18 cellular contexts compared by ENCODE assay signal in genomic region chr10:104040862-104041789, GRCh38. TPM values are rescaled to one million over a fixed set of nuclear protein-coding genes. Genes with fewer than 3 reads are reported as not detected.
"Had no signal": no experiment of that assay in that cellular context is flagged by ENCODE, and none has a peak within 500 bp of the region (broad histone marks: within the 10 kb centered on the region; RNA-seq: fewer than 3 reads in every experiment).

No MANE protein-coding gene starts in this region.

- H3K27me3 Mint-ChIP-seq: activated B cell treated with CpG ODN at 0.5 μM for 24 hours; activated CD8-positive, alpha-beta T cell treated with anti-CD3 and anti-CD28 coated beads for 36 hours; activated naive CD4-positive, alpha-beta T cell treated with anti-CD3 and anti-CD28 coated beads, Interleukin-2, amount 50 U/mL, for 24 hours had no signal

- DNase-seq: activated B cell treated with CpG ODN at 0.5 μM for 24 hours; activated CD4-positive, alpha-beta T cell treated with anti-CD3 and anti-CD28 coated beads for 4 hours; activated CD8-positive, alpha-beta T cell treated with anti-CD3 and anti-CD28 coated beads for 36 hours; activated effector memory CD4-positive, alpha-beta T cell treated with anti-CD3 and anti-CD28 coated beads, Interleukin-2, amount 50 U/mL, for 16 hours; activated T-cell treated with anti-CD3 and anti-CD28 coated beads, Interleukin-2, amount 50 U/mL, for 72 hours; cerebellar nuclear complex; effector CD8-positive, alpha-beta T cell; esophagus squamous epithelium; left cardiac atrium; mesenchymal stem cell; naive thymus-derived CD8-positive, alpha-beta T cell; sigmoid colon; stimulated activated CD4-positive, alpha-beta T cell treated with anti-CD3 and anti-CD28 coated beads, Interleukin-4, amount 100 ng/mL, for 24 hours; stomach; upper lobe of left lung had no signal

- ATAC-seq: activated CD8-positive, alpha-beta T cell treated with anti-CD3 and anti-CD28 coated beads for 36 hours; activated T-cell treated with anti-CD3 and anti-CD28 coated beads, Interleukin-2, amount 50 U/mL, for 72 hours; left cardiac atrium; naive thymus-derived CD8-positive, alpha-beta T cell; stimulated activated effector memory CD8-positive, alpha-beta T cell treated with anti-CD3 and anti-CD28 coated beads, Interleukin-12 subunit alpha, Interleukin-12 subunit beta, amount 100 ng/mL, for 72 hours had no signal

- H3K4me1 Mint-ChIP-seq: activated B cell treated with CpG ODN at 0.5 μM for 24 hours; activated naive CD4-positive, alpha-beta T cell treated with anti-CD3 and anti-CD28 coated beads, Interleukin-2, amount 50 U/mL, for 24 hours; naive thymus-derived CD8-positive, alpha-beta T cell had no signal

- H3K9me3 Mint-ChIP-seq: activated B cell treated with CpG ODN at 0.5 μM for 24 hours; activated CD8-positive, alpha-beta T cell treated with anti-CD3 and anti-CD28 coated beads for 36 hours; activated naive CD4-positive, alpha-beta T cell treated with anti-CD3 and anti-CD28 coated beads, Interleukin-2, amount 50 U/mL, for 24 hours; activated T-cell treated with anti-CD3 and anti-CD28 coated beads, Interleukin-2, amount 50 U/mL, for 72 hours; naive thymus-derived CD8-positive, alpha-beta T cell; stimulated activated effector memory CD8-positive, alpha-beta T cell treated with anti-CD3 and anti-CD28 coated beads, Interleukin-12 subunit alpha, Interleukin-12 subunit beta, amount 100 ng/mL, for 72 hours; T-helper 2 cell treated with Interferon-gamma antibody and Interleukin-4, amounts not matched to agents 5 μg/mL and 100 μg/mL, for 36 hours had no signal

- H3K36me3 Mint-ChIP-seq: activated naive CD4-positive, alpha-beta T cell treated with anti-CD3 and anti-CD28 coated beads, Interleukin-2, amount 50 U/mL, for 24 hours; naive thymus-derived CD8-positive, alpha-beta T cell; stimulated activated effector memory CD8-positive, alpha-beta T cell treated with anti-CD3 and anti-CD28 coated beads, Interleukin-12 subunit alpha, Interleukin-12 subunit beta, amount 100 ng/mL, for 72 hours had no signal

- H3K27ac Mint-ChIP-seq: activated B cell treated with CpG ODN at 0.5 μM for 24 hours; activated CD8-positive, alpha-beta T cell treated with anti-CD3 and anti-CD28 coated beads for 36 hours; activated naive CD4-positive, alpha-beta T cell treated with anti-CD3 and anti-CD28 coated beads, Interleukin-2, amount 50 U/mL, for 24 hours; activated T-cell treated with anti-CD3 and anti-CD28 coated beads, Interleukin-2, amount 50 U/mL, for 72 hours; stimulated activated effector memory CD8-positive, alpha-beta T cell treated with anti-CD3 and anti-CD28 coated beads, Interleukin-12 subunit alpha, Interleukin-12 subunit beta, amount 100 ng/mL, for 72 hours; T-helper 2 cell treated with Interferon-gamma antibody and Interleukin-4, amounts not matched to agents 5 μg/mL and 100 μg/mL, for 36 hours had no signal

- H3K4me3 Mint-ChIP-seq: activated B cell treated with CpG ODN at 0.5 μM for 24 hours; activated CD8-positive, alpha-beta T cell treated with anti-CD3 and anti-CD28 coated beads for 36 hours; activated naive CD4-positive, alpha-beta T cell treated with anti-CD3 and anti-CD28 coated beads, Interleukin-2, amount 50 U/mL, for 24 hours; activated T-cell treated with anti-CD3 and anti-CD28 coated beads, Interleukin-2, amount 50 U/mL, for 72 hours; naive thymus-derived CD8-positive, alpha-beta T cell; stimulated activated effector memory CD8-positive, alpha-beta T cell treated with anti-CD3 and anti-CD28 coated beads, Interleukin-12 subunit alpha, Interleukin-12 subunit beta, amount 100 ng/mL, for 72 hours; T-helper 2 cell treated with Interferon-gamma antibody and Interleukin-4, amounts not matched to agents 5 μg/mL and 100 μg/mL, for 36 hours had no signal

RNA-seq across cellular contexts. Expression of gene COL17A1, which starts 44.6 kb away (rescaled TPM):
- total RNA-seq: activated B cell treated with CpG ODN at 0.5 μM for 24 hours; activated CD8-positive, alpha-beta T cell treated with anti-CD3 and anti-CD28 coated beads for 36 hours; activated T-cell treated with anti-CD3 and anti-CD28 coated beads, Interleukin-2, amount 50 U/mL, for 72 hours; naive thymus-derived CD8-positive, alpha-beta T cell; sigmoid colon had no signal
